In the genomic region with DNA sequence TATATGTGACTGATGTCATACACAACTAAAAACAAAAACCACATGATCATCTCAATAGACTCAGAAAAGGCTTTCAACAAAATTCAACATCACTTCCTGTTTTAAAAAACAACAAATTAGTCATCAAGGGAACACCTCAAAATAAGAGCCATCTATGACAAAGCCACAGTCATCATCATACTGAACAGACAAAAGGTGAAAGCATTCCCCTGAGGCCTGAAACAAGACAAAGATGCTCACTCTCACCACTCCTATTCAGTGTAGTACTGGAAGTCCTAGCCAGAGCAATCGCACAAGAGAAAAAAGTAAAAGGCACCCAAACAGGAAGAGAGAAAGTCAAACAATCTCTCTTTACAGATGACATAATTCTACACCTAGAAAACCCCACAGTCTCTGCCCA, we compare ENCODE assay signal across 12 cellular contexts.
DNase-seq lines count a peak whose midpoint lies in the region; ATAC-seq and TF ChIP-seq lines count a peak whose summit lies in the region.
"Had no signal": no experiment of that assay in that cellular context is flagged by ENCODE, and none has a peak within 500 bp of the region (broad histone marks: within the 10 kb centered on the region; RNA-seq: fewer than 3 reads in every experiment).

No MANE protein-coding gene starts in this region.

- no peaks in the 10 kb centered on the region for H3K36me3 ChIP-seq in NT2/D1 (ENCODE audit: insufficient read depth, insufficient read length, low read length)

- no peak for TF ChIP-seq POLR2A in erythroblast (IDR thresholded peaks at IDR 0.05; ENCODE audit: low read length)

- H3K9me3 ChIP-seq in NT2/D1 (ENCODE audit: insufficient read depth, low read length) = no peaks in the 10 kb centered on the region

- no peak overlapping the region for H3K9ac ChIP-seq in NT2/D1 (ENCODE audit: insufficient read length, low read depth)

- ATAC-seq in GM18498 (IDR thresholded peaks at IDR 0.05; ENCODE audit: unreplicated experiment) = peak; percentile 61
- ATAC-seq in GM21576 (IDR thresholded peaks at IDR 0.05; ENCODE audit: unreplicated experiment) = peak; percentile 92
- ATAC-seq in HG03064 (IDR thresholded peaks at IDR 0.05; ENCODE audit: low read depth, unreplicated experiment) = peak; percentile 85
- ATAC-seq: natural killer cell treated with Interleukin-12 subunit alpha and Interleukin-12 subunit beta and Interleukin-15 and Interleukin-18, amount 100 ng/mL, for 72 hours; T-cell had no signal

- DNase-seq in NT2/D1 (ENCODE audit: low read depth, low spot score) (peak; percentile 5), occipital lobe (lab: John Stamatoyannopoulos, UW) (no peak), AML-193 (lab: John Stamatoyannopoulos, UW) (no peak), OCI-M2 (lab: John Stamatoyannopoulos, UW; ENCODE audit: unreplicated experiment) (no peak), erythroblast (lab: John Stamatoyannopoulos, UW) (no peak)
- DNase-seq: activated CD4-positive, alpha-beta memory T cell treated with anti-CD3 and anti-CD28 coated beads for 36 hours; NCI-H1436 treated with DMSO at 0.1 percent for 48 hours; T-cell had no signal

- H3K4me1 ChIP-seq in NT2/D1 (ENCODE audit: insufficient read depth, insufficient read length) = no peaks in the 10 kb centered on the region

- no peaks in the 10 kb centered on the region for H3K27me3 ChIP-seq in NT2/D1 (ENCODE audit: insufficient read depth, insufficient read length)

- H3K4me3 ChIP-seq in NT2/D1 (ENCODE audit: insufficient read length, low read depth) = no peak overlapping the region
